In the genomic region with DNA sequence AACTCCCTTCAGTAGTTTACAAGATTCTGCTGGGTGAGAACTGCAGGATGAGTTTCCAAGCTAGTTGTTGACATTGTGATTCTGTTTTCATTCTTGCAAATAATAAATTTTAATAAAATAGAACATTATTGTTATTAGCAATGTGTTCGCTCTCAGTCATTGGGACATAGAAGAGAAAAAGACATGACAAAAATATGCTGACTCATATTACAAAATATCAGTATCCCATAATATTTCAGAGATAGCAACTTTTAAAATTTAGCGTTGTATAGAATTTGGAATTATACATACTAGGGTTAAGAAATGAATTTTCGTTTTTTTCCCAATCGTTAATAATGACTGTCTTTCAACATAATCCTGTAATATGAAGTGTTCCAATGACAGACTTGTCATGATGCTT, we compare ENCODE assay signal across 8 cellular contexts. TPM values are rescaled to one million over a fixed set of nuclear protein-coding genes. Genes with fewer than 3 reads are reported as not detected.
"Had no signal": no experiment of that assay in that cellular context is flagged by ENCODE, and none has a peak within 500 bp of the region (broad histone marks: within the 10 kb centered on the region; RNA-seq: fewer than 3 reads in every experiment).

No MANE protein-coding gene starts in this region.

- DNase-seq: GM23248, GOT3, H7, HFFc6 had no signal

- H3K9ac ChIP-seq: GM23248 had no signal

- H3K36me3 ChIP-seq: HAP-1 had no signal

- H3K4me1 ChIP-seq: HAP-1 had no signal

- H2AFZ ChIP-seq: GM23248 had no signal

- H3K9me3 ChIP-seq: HAP-1 had no signal

- H3K4me3 ChIP-seq: GM23248, HAP-1 had no signal

- ATAC-seq: HCT116 had no signal

- H3K27ac ChIP-seq: GM23248, HL-60 had no signal

RNA-seq across cellular contexts. Expression of a gene that starts 45.4 kb away (rescaled TPM):
- polyA plus RNA-seq: IgD-negative memory B cell had no signal
